21 cellular contexts compared by ENCODE assay signal in genomic region chr2:133954636-133955035, GRCh38.
DNase-seq lines count a peak whose midpoint lies in the region; ATAC-seq and TF ChIP-seq lines count a peak whose summit lies in the region.
"Had no signal": no experiment of that assay in that cellular context is flagged by ENCODE, and none has a peak within 500 bp of the region (broad histone marks: within the 10 kb centered on the region; RNA-seq: fewer than 3 reads in every experiment).

No MANE protein-coding gene starts in this region.

- H3K4me2 ChIP-seq in KMS-11: peak overlapping the region; percentile 29; the same call in 1 of the 2 replicates
- H3K4me2 ChIP-seq: A549, BLaER1 had no signal

- POLR2A ChIA-PET in activated B cell treated with CpG ODN at 0.5 μM for 24 hours (lab: Charles Lee) (interaction anchor here (0.5 kb wide), 1 partner anchor 204 kb away, joined by 3 read pairs; no protein-coding TSS in a partner anchor), GM10248 (lab: Yijun Ruan, JAX) (no interaction called here)

- H4K20me1 ChIP-seq in KMS-11 (ENCODE audit: insufficient read depth): no peaks in the 10 kb centered on the region
- H4K20me1 ChIP-seq: BLaER1 had no signal

- no peaks in the 10 kb centered on the region for H3K79me2 ChIP-seq in KMS-11 (ENCODE audit: insufficient read depth, low read depth)

- no peaks in the 10 kb centered on the region for H3K36me3 ChIP-seq in KMS-11 (ENCODE audit: insufficient read depth)
- H3K36me3 ChIP-seq: BLaER1 had no signal

- H3K4me3 ChIP-seq in KMS-11 (IDR thresholded peaks at IDR 0.05; ENCODE audit: insufficient read depth, low read depth, low read length): no peak overlapping the region
- H3K4me3 ChIP-seq: A549, BLaER1 had no signal

- H3K27me3 Mint-ChIP-seq in activated CD4-positive, alpha-beta T cell treated with anti-CD3 and anti-CD28 coated beads, Interleukin-2, amount 10 ng/mL, durations not matched to agents 24 days and 14 days: peaks cover 11% of the 10 kb centered on the region
- no peaks in the 10 kb centered on the region for H3K27me3 Mint-ChIP-seq in activated B cell treated with CpG ODN at 0.5 μM for 24 hours
- H3K27me3 Mint-ChIP-seq in stimulated activated memory B cell treated with anti-CD40 and anti-IgM and Interleukin-4, amounts not matched to agents 10 μg/mL and 1 μg/mL and 100 μg/mL, for 72 hours: no peaks in the 10 kb centered on the region

- H3K9ac ChIP-seq in KMS-11: no peak overlapping the region
- H3K9ac ChIP-seq: BLaER1 had no signal

- peaks cover 23% of the 10 kb centered on the region for H3K4me1 ChIP-seq in KMS-11 (ENCODE audit: low read depth, poor library complexity, severe bottlenecking)
- H3K4me1 ChIP-seq: A549 had no signal

- CTCF ChIA-PET in activated B cell treated with CpG ODN at 0.5 μM for 24 hours (lab: Charles Lee): no interaction called here
- CTCF ChIA-PET in GM10248 (lab: Yijun Ruan, JAX): interaction anchor here (0.9 kb wide), 2 partner anchors 9 to 44 kb away, joined by 3 to 4 read pairs; no protein-coding TSS in a partner anchor

- H3K27ac ChIP-seq in KMS-11: no peak overlapping the region; the same call in 1 of the 2 replicates
- H3K27ac ChIP-seq: 22Rv1, A549, BLaER1 had no signal

- DNase-seq in activated CD4-positive, alpha-beta T cell treated with anti-CD3 and anti-CD28 coated beads, Interleukin-2, amount 10 ng/mL, durations not matched to agents 24 days and 14 days: peak; percentile 4
- DNase-seq in activated CD4-positive, alpha-beta T cell treated with anti-CD3 and anti-CD28 coated beads, Interleukin-2, amount 50 U/mL, for 4 hours: no peak
- DNase-seq in activated B cell treated with CpG ODN at 0.5 μM for 24 hours: no peak
- DNase-seq in GM10248 (ENCODE audit: extremely low spot score): no peak
- DNase-seq in SKM-1 treated with dmso at 0.1 percent for 144 hours (lab: John Stamatoyannopoulos, UW; ENCODE audit: unreplicated experiment): no peak
- DNase-seq in activated CD8-positive, alpha-beta memory T cell treated with anti-CD3 and anti-CD28 coated beads, Interleukin-2, amount 50 U/mL, for 4 hours: no peak
- DNase-seq: AML-193; CD4-positive, alpha-beta memory T cell; DMS79 treated with DMSO at 0.1 percent for 48 hours; EL; GOT3; H7; HFFc6 had no signal

- no peak overlapping the region for H3K4me3 Mint-ChIP-seq in activated CD4-positive, alpha-beta T cell treated with anti-CD3 and anti-CD28 coated beads, Interleukin-2, amount 10 ng/mL, durations not matched to agents 24 days and 14 days
- H3K4me3 Mint-ChIP-seq in activated B cell treated with CpG ODN at 0.5 μM for 24 hours: no peak overlapping the region
- H3K4me3 Mint-ChIP-seq in stimulated activated memory B cell treated with anti-CD40 and anti-IgM and Interleukin-4, amounts not matched to agents 10 μg/mL and 1 μg/mL and 100 μg/mL, for 72 hours: no peak overlapping the region
- H3K4me3 Mint-ChIP-seq: CD14-positive monocyte; CD4-positive, alpha-beta memory T cell; HFFc6 had no signal

- no peak overlapping the region for H2AFZ ChIP-seq in KMS-11 (ENCODE audit: low read depth)

- H3K4me1 Mint-ChIP-seq in activated CD4-positive, alpha-beta T cell treated with anti-CD3 and anti-CD28 coated beads, Interleukin-2, amount 10 ng/mL, durations not matched to agents 24 days and 14 days: no peaks in the 10 kb centered on the region
- peaks cover 75% of the 10 kb centered on the region for H3K4me1 Mint-ChIP-seq in activated B cell treated with CpG ODN at 0.5 μM for 24 hours
- peaks cover 74% of the 10 kb centered on the region for H3K4me1 Mint-ChIP-seq in stimulated activated memory B cell treated with anti-CD40 and anti-IgM and Interleukin-4, amounts not matched to agents 10 μg/mL and 1 μg/mL and 100 μg/mL, for 72 hours
- H3K4me1 Mint-ChIP-seq: CD14-positive monocyte; CD4-positive, alpha-beta memory T cell had no signal

- H3K27me3 ChIP-seq in KMS-11 (ENCODE audit: insufficient read depth, low read depth): no peaks in the 10 kb centered on the region
- H3K27me3 ChIP-seq: BLaER1 had no signal

- intact Hi-C loops in activated CD4-positive, alpha-beta T cell treated with anti-CD3 and anti-CD28 coated beads, Interleukin-2, amount 10 ng/mL, durations not matched to agents 24 days and 14 days (cut with micrococcal nuclease): no loop called here
- intact Hi-C loops in activated B cell treated with CpG ODN at 0.5 μM for 24 hours (cut with micrococcal nuclease): loop anchor here (2.0 to 10.0 kb wide), 5 partner anchors 198 to 964 kb away; partner anchors contain the start of genes CCNT2 and MGAT5

- no peaks in the 10 kb centered on the region for H3K9me3 Mint-ChIP-seq in activated CD4-positive, alpha-beta T cell treated with anti-CD3 and anti-CD28 coated beads, Interleukin-2, amount 10 ng/mL, durations not matched to agents 24 days and 14 days
- no peaks in the 10 kb centered on the region for H3K9me3 Mint-ChIP-seq in activated B cell treated with CpG ODN at 0.5 μM for 24 hours
- H3K9me3 Mint-ChIP-seq in stimulated activated memory B cell treated with anti-CD40 and anti-IgM and Interleukin-4, amounts not matched to agents 10 μg/mL and 1 μg/mL and 100 μg/mL, for 72 hours: no peaks in the 10 kb centered on the region
- H3K9me3 Mint-ChIP-seq: CD4-positive, alpha-beta memory T cell; HFFc6 had no signal

- ATAC-seq in activated B cell treated with CpG ODN at 0.5 μM for 24 hours (ENCODE audit: low read depth): no peak
- ATAC-seq in stimulated activated memory B cell treated with anti-CD40 and anti-IgM and Interleukin-4, amounts not matched to agents 10 μg/mL and 1 μg/mL and 100 μg/mL, for 72 hours: no peak
- ATAC-seq: A549, HCT116, HepG2 had no signal

- no peak for TF ChIP-seq CTCF in KMS-11 (conservative IDR thresholded peaks at IDR 0.05; ENCODE audit: low read depth, low read length)
- TF ChIP-seq CTCF in activated B cell treated with CpG ODN at 0.5 μM for 24 hours (IDR thresholded peaks at IDR 0.05): no peak
- TF ChIP-seq CTCF in GM10248 (IDR thresholded peaks at IDR 0.05; ENCODE audit: control extremely low read depth, extremely low read depth, low read depth, missing control alignments): no peak

- H3K36me3 Mint-ChIP-seq in activated CD4-positive, alpha-beta T cell treated with anti-CD3 and anti-CD28 coated beads, Interleukin-2, amount 10 ng/mL, durations not matched to agents 24 days and 14 days (ENCODE audit: low read depth): no peaks in the 10 kb centered on the region
- no peaks in the 10 kb centered on the region for H3K36me3 Mint-ChIP-seq in activated B cell treated with CpG ODN at 0.5 μM for 24 hours (ENCODE audit: low read depth)
- no peaks in the 10 kb centered on the region for H3K36me3 Mint-ChIP-seq in stimulated activated memory B cell treated with anti-CD40 and anti-IgM and Interleukin-4, amounts not matched to agents 10 μg/mL and 1 μg/mL and 100 μg/mL, for 72 hours
- H3K36me3 Mint-ChIP-seq: CD14-positive monocyte; CD4-positive, alpha-beta memory T cell had no signal

- no peak overlapping the region for H3K27ac Mint-ChIP-seq in activated CD4-positive, alpha-beta T cell treated with anti-CD3 and anti-CD28 coated beads, Interleukin-2, amount 10 ng/mL, durations not matched to agents 24 days and 14 days
- peak overlapping the region; percentile 33 for H3K27ac Mint-ChIP-seq in activated B cell treated with CpG ODN at 0.5 μM for 24 hours
- peak overlapping the region; percentile 48 for H3K27ac Mint-ChIP-seq in stimulated activated memory B cell treated with anti-CD40 and anti-IgM and Interleukin-4, amounts not matched to agents 10 μg/mL and 1 μg/mL and 100 μg/mL, for 72 hours
- H3K27ac Mint-ChIP-seq: CD4-positive, alpha-beta memory T cell; HFFc6 had no signal
